In genomic region chr1:44784094-44785026, GRCh38 we compare ENCODE assay signal across 9 cellular contexts. TPM values are rescaled to one million over a fixed set of nuclear protein-coding genes. Genes with fewer than 3 reads are reported as not detected.
A peak's percentile ranks its signal among the peaks of the same experiment; 100 is the strongest.
DNase-seq lines count a peak whose midpoint lies in the region; ATAC-seq and TF ChIP-seq lines count a peak whose summit lies in the region.
"Had no signal": no experiment of that assay in that cellular context is flagged by ENCODE, and none has a peak within 500 bp of the region (broad histone marks: within the 10 kb centered on the region; RNA-seq: fewer than 3 reads in every experiment).

No MANE protein-coding gene starts in this region.

- H3K27me3 Mint-ChIP-seq in natural killer cell (ENCODE audit: low read depth in 2 of 2) = no peaks in the 10 kb centered on the region

- H3K9ac ChIP-seq in endocrine pancreas (ENCODE audit: control insufficient read depth, insufficient read depth, low read length) = peak overlapping the region; percentile 38

- no peak for TF ChIP-seq CTCF in natural killer cell (IDR thresholded peaks at IDR 0.05)

- peak overlapping the region; percentile 67 to 80 for H3K27ac Mint-ChIP-seq in natural killer cell

- DNase-seq in RPMI7951 (ENCODE audit: low read depth) (peak; percentile 20), natural killer cell (peak; percentile 45), NOMO-1 treated with dmso at 0.1 percent for 144 hours (lab: John Stamatoyannopoulos, UW; ENCODE audit: unreplicated experiment) (no peak), NCI-H1694 (lab: John Stamatoyannopoulos, UW) (no peak)
- DNase-seq in NK-92 treated with Interleukin-12 subunit alpha and Interleukin-12 subunit beta, amount 100 ng/mL, for 24 hours (lab: John Stamatoyannopoulos, UW) = no peak

- TF ChIP-seq POLR2A in GM10847 (IDR thresholded peaks at IDR 0.05; ENCODE audit: extremely low read depth, insufficient read length) = peak; percentile 21

- H3K9me3 ChIP-seq in endocrine pancreas (ENCODE audit: control insufficient read depth, low read length) = no peaks in the 10 kb centered on the region

- no peaks in the 10 kb centered on the region for H3K36me3 Mint-ChIP-seq in natural killer cell

- ATAC-seq in natural killer cell (peak; percentile 32 to 52 (median 43)), HG03280 (IDR thresholded peaks at IDR 0.05; ENCODE audit: unreplicated experiment) (no peak)

- H3K4me3 ChIP-seq in endocrine pancreas (ENCODE audit: control insufficient read depth, insufficient read depth, low read length) = no peak overlapping the region
- H3K4me3 ChIP-seq: SK-N-MC had no signal

- H3K4me1 ChIP-seq in endocrine pancreas (ENCODE audit: control insufficient read depth, insufficient read depth, low read length) = no peaks in the 10 kb centered on the region

- H3K9me3 Mint-ChIP-seq in natural killer cell = no peaks in the 10 kb centered on the region

- H3K27me3 ChIP-seq in endocrine pancreas (ENCODE audit: control insufficient read depth, insufficient read depth, low read length) = no peaks in the 10 kb centered on the region

- H3K4me1 Mint-ChIP-seq in natural killer cell = peaks cover 21 to 26% of the 10 kb centered on the region in 2 donors

- no peaks in the 10 kb centered on the region for H3K36me3 ChIP-seq in endocrine pancreas (ENCODE audit: control insufficient read depth, insufficient read depth, low read length)

- peak overlapping the region; percentile 75 for H3K4me3 Mint-ChIP-seq in natural killer cell

- intact Hi-C loops in natural killer cell (cut with micrococcal nuclease) = loop anchor here (5.0 kb wide), 1 partner anchor 53 kb away; no protein-coding TSS in a partner anchor

RNA-seq across cellular contexts. Expression of gene BEST4, which starts 3.6 kb away (rescaled TPM):
- not detected in 2 replicates for total RNA-seq in RPMI7951 (2014; rRNA removed; shearing (Covaris generic))
- total RNA-seq in natural killer cell = under 1 TPM; 0.18 to 0.33 (median 0.28) TPM

RNA-seq across cellular contexts. Expression of gene RPS8, which starts 9.0 kb away (rescaled TPM):
- total RNA-seq in RPMI7951 (2014; rRNA removed; shearing (Covaris generic)) = 2,373 and 2,557 TPM in 2 replicates
- total RNA-seq in natural killer cell = 1,000 to 10,000 TPM in 2 of 3 donors, 100 to 1,000 TPM in 1; 848 to 1,092 (median 1,009) TPM

RNA-seq across cellular contexts. Expression of gene PLK3, which starts 15.8 kb away (rescaled TPM):
- total RNA-seq in RPMI7951 (2014; rRNA removed; shearing (Covaris generic)) = 8.8 and 10.7 TPM in 2 replicates
- 10 to 100 TPM; 39.5 to 89.2 (median 78.1) TPM for total RNA-seq in natural killer cell

RNA-seq across cellular contexts. Expression of gene DYNLT4, which starts 22.8 kb away (rescaled TPM):
- total RNA-seq in RPMI7951 (2014; rRNA removed; shearing (Covaris generic)) = 0.24 and 0.88 TPM in 2 replicates
- 1 to 10 TPM in 1 of 3 donors, under 1 TPM in 1, not detected in 1; 0.96 to 1.2 TPM for total RNA-seq in natural killer cell

RNA-seq across cellular contexts. Expression of gene BTBD19, which starts 24.0 kb away (rescaled TPM):
- total RNA-seq in RPMI7951 (2014; rRNA removed; shearing (Covaris generic)) = 4.2 and 5.0 TPM in 2 replicates
- 1 to 10 TPM; 4.4 to 5.7 (median 4.9) TPM for total RNA-seq in natural killer cell

Comparison
In these comparisons a context has a peak if more than half of its experiments do, and no peak if none do; other contexts are left out.
1. DNase-seq: peak in RPMI7951 (single experiment) and natural killer cell (single experiment); none in NOMO-1 treated with dmso at 0.1 percent for 144 hours (single experiment), NK-92 treated with Interleukin-12 subunit alpha and Interleukin-12 subunit beta, amount 100 ng/mL, for 24 hours (single experiment) and NCI-H1694 (single experiment).